38 cellular contexts compared by ENCODE assay signal in genomic region chr19:43105496-43105895, GRCh38. TPM values are rescaled to one million over a fixed set of nuclear protein-coding genes. Genes with fewer than 3 reads are reported as not detected.
"Had no signal": no experiment of that assay in that cellular context is flagged by ENCODE, and none has a peak within 500 bp of the region (broad histone marks: within the 10 kb centered on the region; RNA-seq: fewer than 3 reads in every experiment).

No MANE protein-coding gene starts in this region.

- ATAC-seq: body of pancreas, Right ventricle myocardium inferior had no signal

- H3K27me3 Mint-ChIP-seq: activated B cell treated with CpG ODN at 0.5 μM for 24 hours had no signal

- DNase-seq: activated B cell treated with CpG ODN at 0.5 μM for 24 hours; activated CD4-positive, alpha-beta memory T cell treated with anti-CD3 and anti-CD28 coated beads for 36 hours; activated CD4-positive, alpha-beta T cell treated with anti-CD3 and anti-CD28 coated beads for 4 hours; activated CD4-positive, alpha-beta T cell treated with anti-CD3 and anti-CD28 coated beads, Interleukin-2, amount 50 U/mL, for 1 hour; activated CD4-positive, CD25-positive, alpha-beta regulatory T cell treated with anti-CD3 and anti-CD28 coated beads, Interleukin-2, amount 50 U/mL, for 72 hours; activated CD8-positive, alpha-beta memory T cell treated with anti-CD3 and anti-CD28 coated beads, Interleukin-2, amount 50 U/mL, for 4 hours; activated effector memory CD4-positive, alpha-beta T cell treated with Interleukin-2 at 50 U/mL for 16 hours; activated naive CD4-positive, alpha-beta T cell treated with anti-CD3 and anti-CD28 coated beads, Interleukin-2, amount 50 U/mL, for 16 hours; activated naive CD8-positive, alpha-beta T cell treated with anti-CD3 and anti-CD28 coated beads for 36 hours; activated T-cell treated with anti-CD3 and anti-CD28 coated beads for 4 hours; activated T-cell treated with anti-CD3 and anti-CD28 coated beads, Interleukin-2, amount 50 U/mL, for 48 hours; amygdala; body of pancreas; NCI-H1092 treated with DMSO at 0.1 percent for 48 hours; NCI-H1417; NCI-H146; NCI-H187; NCI-H2029 treated with DMSO at 0.1 percent for 48 hours; NCI-H2107; NCI-H2171; NCI-H446; NCI-H510A treated with DMSO at 0.1 percent for 48 hours; NCI-H526 treated with DMSO at 0.1 percent for 48 hours; PC-9; SIG-M5; SW 1271; T-helper 1 cell; T-helper 2 cell; T-helper 9 cell had no signal

- H3K4me1 Mint-ChIP-seq: activated B cell treated with CpG ODN at 0.5 μM for 24 hours; activated naive CD8-positive, alpha-beta T cell treated with anti-CD3 and anti-CD28 coated beads for 36 hours had no signal

- H3K36me3 ChIP-seq: ascending aorta, breast epithelium had no signal

- H3K27ac Mint-ChIP-seq: activated B cell treated with CpG ODN at 0.5 μM for 24 hours; activated CD4-positive, alpha-beta memory T cell treated with anti-CD3 and anti-CD28 coated beads for 36 hours; activated naive CD8-positive, alpha-beta T cell treated with anti-CD3 and anti-CD28 coated beads for 36 hours had no signal

- H3K4me2 ChIP-seq: PC-9 had no signal

- H3K27ac ChIP-seq: ascending aorta, body of pancreas, breast epithelium, PC-9, RWPE1, VCaP had no signal

- H3K27me3 ChIP-seq: ascending aorta, body of pancreas, breast epithelium had no signal

- FAIRE-seq: RCC 7860 had no signal

- H3K4me3 Mint-ChIP-seq: activated B cell treated with CpG ODN at 0.5 μM for 24 hours; activated CD4-positive, alpha-beta memory T cell treated with anti-CD3 and anti-CD28 coated beads for 36 hours; activated naive CD8-positive, alpha-beta T cell treated with anti-CD3 and anti-CD28 coated beads for 36 hours had no signal

- H2AFZ ChIP-seq: PC-9 had no signal

- H3K4me1 ChIP-seq: ascending aorta, body of pancreas, breast epithelium had no signal

- H3K4me3 ChIP-seq: ascending aorta, body of pancreas, breast epithelium, PC-9 had no signal

RNA-seq across cellular contexts. Expression of gene PSG2, which starts 23.0 kb away (rescaled TPM):
- total RNA-seq: activated B cell treated with CpG ODN at 0.5 μM for 24 hours; activated CD4-positive, alpha-beta memory T cell treated with anti-CD3 and anti-CD28 coated beads for 36 hours; activated naive CD8-positive, alpha-beta T cell treated with anti-CD3 and anti-CD28 coated beads for 36 hours; ascending aorta; body of pancreas; breast epithelium; cardiac septum; LHCN-M2; PC-9; Right ventricle myocardium inferior; SK-MEL-5 had no signal
